22 cellular contexts compared by ENCODE assay signal in the genomic region with DNA sequence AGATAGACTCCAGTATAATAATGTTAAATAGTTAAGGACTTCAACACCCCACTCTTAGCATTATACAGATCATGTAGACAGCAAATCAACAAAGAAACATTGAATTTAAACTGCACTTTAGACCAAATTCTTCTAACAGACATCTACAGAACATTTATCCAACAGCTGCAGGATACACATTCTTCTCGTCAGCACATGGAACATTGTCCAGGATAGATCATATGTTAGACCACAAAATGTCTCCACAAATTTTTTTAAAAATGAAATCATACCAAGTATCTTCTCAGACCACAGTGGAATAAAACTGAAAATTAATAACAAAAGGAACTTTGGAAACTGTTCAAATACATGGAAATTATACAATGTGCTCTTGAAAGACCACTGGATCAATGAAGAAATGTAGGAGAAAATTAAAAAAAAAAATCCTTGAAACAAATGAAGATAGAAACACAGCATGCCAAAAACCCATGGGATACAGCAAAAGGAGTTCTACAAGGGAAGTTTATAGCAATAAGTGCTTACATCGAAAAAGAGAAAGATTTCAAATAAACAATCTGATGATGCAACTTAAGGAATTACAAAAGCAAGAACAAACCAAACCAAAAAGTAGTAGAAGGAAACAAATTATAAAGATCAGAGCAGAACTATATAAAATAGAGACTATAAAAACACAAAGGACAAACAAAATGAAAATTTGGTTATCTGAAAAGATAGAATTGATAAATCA. TPM values are rescaled to one million over a fixed set of nuclear protein-coding genes. Genes with fewer than 3 reads are reported as not detected.
DNase-seq lines count a peak whose midpoint lies in the region; ATAC-seq, FAIRE-seq and TF ChIP-seq lines count a peak whose summit lies in the region.
"Had no signal": no experiment of that assay in that cellular context is flagged by ENCODE, and none has a peak within 500 bp of the region (broad histone marks: within the 10 kb centered on the region; RNA-seq: fewer than 3 reads in every experiment).

No MANE protein-coding gene starts in this region.

- CTCF ChIA-PET in K562 (lab: Yijun Ruan, JAX; ENCODE audit: low intra/inter-chr PET ratio), result no interaction called here

- POLR2A ChIA-PET in K562 (lab: Yijun Ruan, JAX), result no interaction called here

- FAIRE-seq in K562 (lab: Jason Lieb, UNC), result no peak

- no peak for ATAC-seq in K562

- in situ Hi-C loops in K562 (cut with MboI), result no loop called here

- no peak overlapping the region for H3K9ac ChIP-seq in K562 (ENCODE audit: insufficient read depth in 1 of 2, low read depth in 2 of 2, low read length in 2 of 2)
- H3K9ac ChIP-seq: KMS-11 had no signal

- no peak for TF ChIP-seq RAD21 in K562 (CRISPR knock-in tag; conservative IDR thresholded peaks at IDR 0.05 in 1 of 2, IDR thresholded peaks at IDR 0.05 in 1 of 2)

- H4K20me1 ChIP-seq in K562 (replicated peaks; ENCODE audit: control insufficient read depth, insufficient read depth, low read length), result no peaks in the 10 kb centered on the region

- H2AFZ ChIP-seq in K562 (ENCODE audit: low read depth, low read length), result no peak overlapping the region
- H2AFZ ChIP-seq: PC-9 had no signal

- 0% methylated on average over 2 of the region's 2 CpGs for WGBS in K562 (ENCODE audit: insufficient coverage, low coverage, missing lambda C conversion rate)

- no peaks in the 10 kb centered on the region for H3K27me3 ChIP-seq in K562 (ENCODE audit: control insufficient read depth in 2 of 2, insufficient read depth in 2 of 2, low read length in 2 of 2)
- H3K27me3 ChIP-seq: SJCRH30 had no signal

- no peaks in the 10 kb centered on the region for H3K36me3 ChIP-seq in K562 (ENCODE audit: control insufficient read depth, insufficient read depth, low read length)
- H3K36me3 ChIP-seq: SJCRH30 had no signal

- no peaks in the 10 kb centered on the region for H3K79me2 ChIP-seq in K562 (ENCODE audit: control insufficient read depth, insufficient read depth, low read length)

- TF ChIP-seq CTCF in K562 (IDR thresholded peaks at IDR 0.05 in 2 of 3, conservative IDR thresholded peaks at IDR 0.05 in 1 of 3; ENCODE audit: insufficient read depth in 2 of 3, low read depth in 1 of 3, low read length in 3 of 3) (no peak), fibroblast of mammary gland (conservative IDR thresholded peaks at IDR 0.05; ENCODE audit: control insufficient read depth, insufficient read depth, low read depth, low read length) (no peak)

- intact Hi-C loops in K562 (cut with micrococcal nuclease), result no loop called here

- H3K4me3 ChIP-seq in K562 (no peak overlapping the region), fibroblast of mammary gland (ENCODE audit: control insufficient read depth, low read depth, low read length) (no peak overlapping the region)
- H3K4me3 ChIP-seq: PC-9, SJCRH30 had no signal

- no TSS peak for BruUV-seq in K562 (replicated peaks; lab: Mats Ljungman, UMichigan)

- H3K4me1 ChIP-seq in K562 (replicated peaks in 1 of 2; ENCODE audit: control insufficient read depth in 2 of 2, insufficient read depth in 2 of 2, low read length in 2 of 2), result no peaks in the 10 kb centered on the region

- no peak overlapping the region for H3K4me2 ChIP-seq in K562 (ENCODE audit: insufficient read depth, low read length)
- H3K4me2 ChIP-seq: KMS-11, PC-9 had no signal

- no peaks in the 10 kb centered on the region for H3K9me3 ChIP-seq in K562 (replicated peaks; ENCODE audit: control insufficient read depth, insufficient read depth, low read depth, low read length)

- H3K9me1 ChIP-seq in K562 (ENCODE audit: control insufficient read depth, insufficient read depth, low read length), result no peaks in the 10 kb centered on the region

- no peak for DNase-seq in K562 (ENCODE audit: extremely low read depth in 1 of 4, low spot score in 3 of 4)
- peak; percentile 42 for DNase-seq in fibroblast of mammary gland (ENCODE audit: low read depth)
- peak; percentile 71 for DNase-seq in myocyte (ENCODE audit: low read depth)
- DNase-seq in occipital lobe (lab: John Stamatoyannopoulos, UW), result no peak
- DNase-seq in activated T-cell treated with anti-CD3 and anti-CD28 coated beads, Interleukin-2, amount 50 U/mL, for 48 hours, result no peak
- DNase-seq in NOMO-1 treated with dmso at 0.1 percent for 144 hours (lab: John Stamatoyannopoulos, UW; ENCODE audit: unreplicated experiment), result no peak
- DNase-seq in H4 (ENCODE audit: low spot score), result no peak
- DNase-seq: ACHN, AML-193, DMS 273 treated with DMSO at 0.1 percent for 48 hours, DND-41, H7, NCI-H1417 treated with DMSO at 0.1 percent for 48 hours, NCI-H1930, NCI-H345, NCI-H524 treated with DMSO at 0.1 percent for 48 hours, PC-9 had no signal

- TF ChIP-seq POLR2A in K562 (conservative IDR thresholded peaks at IDR 0.05), result no peak

- no peak for TF ChIP-seq EP300 in K562 (IDR thresholded peaks at IDR 0.05; ENCODE audit: low read length)

- no peak overlapping the region for H3K27ac ChIP-seq in K562 (ENCODE audit: extremely low read depth, low read depth, low read length)
- H3K27ac ChIP-seq: C4-2B, KMS-11, PC-9, RWPE1, SJCRH30 had no signal

TF ChIP-seq in K562, 482 proteins besides CTCF, POLR2A, EP300 and RAD21 (continues in another document):
- TF ChIP-seq CEBPG (CRISPR knock-in tag; IDR thresholded peaks at IDR 0.05), result no peak
- TF ChIP-seq CEBPG (tag; conservative IDR thresholded peaks at IDR 0.05 in 1 of 2, IDR thresholded peaks at IDR 0.05 in 1 of 2), result 0 out of 4 replicates have a peak, but pooled peaks of 1 of the 2 experiments have one; percentile 11
- no peak for TF ChIP-seq ZNF146 (CRISPR knock-in tag; IDR thresholded peaks at IDR 0.05; ENCODE audit: unreplicated experiment)
- TF ChIP-seq ZNF445 (CRISPR knock-in tag; IDR thresholded peaks at IDR 0.05; ENCODE audit: low read depth), result no peak
- TF ChIP-seq, protein P1, sequence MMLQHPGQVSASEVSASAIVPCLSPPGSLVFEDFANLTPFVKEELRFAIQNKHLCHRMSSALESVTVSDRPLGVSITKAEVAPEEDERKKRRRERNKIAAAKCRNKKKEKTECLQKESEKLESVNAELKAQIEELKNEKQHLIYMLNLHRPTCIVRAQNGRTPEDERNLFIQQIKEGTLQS (IDR thresholded peaks at IDR 0.05), result peak; percentile 37; the same call in 1 of the 2 replicates
- TF ChIP-seq, protein P1 (CRISPR knock-in tag; conservative IDR thresholded peaks at IDR 0.05), result no peak
- no peak for TF ChIP-seq ETV5 (CRISPR knock-in tag; IDR thresholded peaks at IDR 0.05; ENCODE audit: low read depth)
- TF ChIP-seq, protein P2, sequence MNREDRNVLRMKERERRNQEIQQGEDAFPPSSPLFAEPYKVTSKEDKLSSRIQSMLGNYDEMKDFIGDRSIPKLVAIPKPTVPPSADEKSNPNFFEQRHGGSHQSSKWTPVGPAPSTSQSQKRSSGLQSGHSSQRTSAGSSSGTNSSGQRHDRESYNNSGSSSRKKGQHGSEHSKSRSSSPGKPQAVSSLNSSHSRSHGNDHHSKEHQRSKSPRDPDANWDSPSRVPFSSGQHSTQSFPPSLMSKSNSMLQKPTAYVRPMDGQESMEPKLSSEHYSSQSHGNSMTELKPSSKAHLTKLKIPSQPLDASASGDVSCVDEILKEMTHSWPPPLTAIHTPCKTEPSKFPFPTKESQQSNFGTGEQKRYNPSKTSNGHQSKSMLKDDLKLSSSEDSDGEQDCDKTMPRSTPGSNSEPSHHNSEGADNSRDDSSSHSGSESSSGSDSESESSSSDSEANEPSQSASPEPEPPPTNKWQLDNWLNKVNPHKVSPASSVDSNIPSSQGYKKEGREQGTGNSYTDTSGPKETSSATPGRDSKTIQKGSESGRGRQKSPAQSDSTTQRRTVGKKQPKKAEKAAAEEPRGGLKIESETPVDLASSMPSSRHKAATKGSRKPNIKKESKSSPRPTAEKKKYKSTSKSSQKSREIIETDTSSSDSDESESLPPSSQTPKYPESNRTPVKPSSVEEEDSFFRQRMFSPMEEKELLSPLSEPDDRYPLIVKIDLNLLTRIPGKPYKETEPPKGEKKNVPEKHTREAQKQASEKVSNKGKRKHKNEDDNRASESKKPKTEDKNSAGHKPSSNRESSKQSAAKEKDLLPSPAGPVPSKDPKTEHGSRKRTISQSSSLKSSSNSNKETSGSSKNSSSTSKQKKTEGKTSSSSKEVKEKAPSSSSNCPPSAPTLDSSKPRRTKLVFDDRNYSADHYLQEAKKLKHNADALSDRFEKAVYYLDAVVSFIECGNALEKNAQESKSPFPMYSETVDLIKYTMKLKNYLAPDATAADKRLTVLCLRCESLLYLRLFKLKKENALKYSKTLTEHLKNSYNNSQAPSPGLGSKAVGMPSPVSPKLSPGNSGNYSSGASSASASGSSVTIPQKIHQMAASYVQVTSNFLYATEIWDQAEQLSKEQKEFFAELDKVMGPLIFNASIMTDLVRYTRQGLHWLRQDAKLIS (CRISPR knock-in tag; IDR thresholded peaks at IDR 0.05), result no peak

RNA-seq across cellular contexts. Expression of a gene that starts 12.3 kb away (rescaled TPM):
- total RNA-seq in K562 (2011; cell fraction: chromatin; rRNA removed; ENCODE audit: low replicate concordance), result not detected in 2 replicates
- total RNA-seq in K562 (2011; cell fraction: nucleolus; rRNA removed), result not detected in 2 replicates
- not detected in 2 replicates for total RNA-seq in K562 (2011; cell fraction: nucleoplasm; rRNA removed)
- not detected in 2 replicates for total RNA-seq in K562 (2014; rRNA removed)
- not detected in 2 replicates for total RNA-seq in K562 (2014; rRNA removed; fragmentation: Illumina TruSeq; extraction: Trizol)
- total RNA-seq in K562 (2015; rRNA removed; fragmentation: Illumina TruSeq; extraction: Trizol), result not detected in 2 replicates
- total RNA-seq in K562 (2021), result not detected in 2 replicates
- polyA plus RNA-seq in K562 (2011; rRNA removed), result not detected in 2 replicates
- not detected in 2 replicates for polyA plus RNA-seq in K562 (2011; cell fraction: cytosol; rRNA removed)
- polyA plus RNA-seq in K562 (2011; cell fraction: nucleus; rRNA removed), result not detected in 2 replicates
- polyA plus RNA-seq in K562 (2012), result not detected in 2 replicates
- polyA plus RNA-seq in K562 (2014; fragmentation: Illumina TruSeq; extraction: Trizol), result not detected in 2 replicates
- not detected for polyA plus RNA-seq in K562 (2014; fragmentation: Nextera tagmentation; extraction: Ambion mirVana)
- not detected in 2 replicates for polyA plus RNA-seq in K562 (2014; rRNA removed)
- polyA minus RNA-seq in K562 (2011; rRNA and poly(A)+ RNA removed), result not detected in 2 replicates
- polyA minus RNA-seq in K562 (2011; cell fraction: cytosol; rRNA and poly(A)+ RNA removed), result not detected in 2 replicates
- not detected in 2 replicates for polyA minus RNA-seq in K562 (2011; cell fraction: nucleus; rRNA and poly(A)+ RNA removed)
- not detected in 2 replicates for total RNA-seq in myocyte
- polyA plus RNA-seq in myocyte (2012), result 0.18 TPM
- total RNA-seq in occipital lobe, result not detected
- not detected in 2 replicates for total RNA-seq in H4 (2014; rRNA removed; shearing (Covaris generic))
- total RNA-seq: G401, H7, PC-9 had no signal

Comparison
In these comparisons a context has a peak if more than half of its experiments do, and no peak if none do; other contexts are left out.
1. DNase-seq: peak in fibroblast of mammary gland (single experiment) and myocyte (single experiment); none in K562 (0 of 4), occipital lobe (single experiment), activated T-cell treated with anti-CD3 and anti-CD28 coated beads, Interleukin-2, amount 50 U/mL, for 48 hours (0 of 2), NOMO-1 treated with dmso at 0.1 percent for 144 hours (single experiment) and H4 (single experiment).